ENCODE assay signal across 1 cellular context in the genomic region with DNA sequence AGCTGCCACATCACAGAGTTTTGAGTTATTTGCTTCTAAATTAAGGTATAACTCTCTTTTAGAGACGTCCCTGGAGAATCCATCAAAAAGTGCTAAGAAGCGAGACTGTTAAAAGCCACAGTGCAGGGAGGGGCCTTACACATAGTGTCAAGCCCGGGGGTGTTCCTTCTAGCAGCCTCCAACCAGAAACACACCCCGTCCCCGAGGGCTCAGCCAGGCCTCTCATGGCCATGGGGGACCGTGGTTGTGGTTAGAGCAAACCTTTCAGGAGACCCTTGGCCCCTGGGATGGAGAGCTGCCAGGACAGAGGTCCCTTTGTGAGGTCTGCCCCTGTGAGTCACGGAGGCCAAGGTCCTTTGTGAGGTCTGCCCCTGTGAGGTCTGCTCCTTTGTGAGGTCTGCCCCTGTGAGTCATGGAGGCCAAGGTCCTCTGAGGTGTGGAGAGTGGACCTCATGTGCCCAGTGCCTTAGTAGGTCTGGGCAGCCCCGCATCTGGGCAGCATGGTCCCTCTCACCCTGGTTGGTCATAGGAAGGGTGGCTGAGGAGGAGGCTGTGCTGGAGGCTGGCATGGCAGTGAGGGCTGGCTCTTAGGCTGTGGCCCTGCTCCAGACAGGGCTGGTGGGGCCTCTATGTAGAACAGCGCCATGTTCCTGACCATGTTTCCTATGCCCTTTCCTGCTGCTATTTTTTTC.
TF ChIP-seq lines count a peak whose summit lies in the region.

No MANE protein-coding gene starts in this region.

TF ChIP-seq in HepG2, 621 proteins besides CTCF, POLR2A, EP300 and RAD21 (continued from another document and continues in another):
- TF ChIP-seq, protein P1, sequence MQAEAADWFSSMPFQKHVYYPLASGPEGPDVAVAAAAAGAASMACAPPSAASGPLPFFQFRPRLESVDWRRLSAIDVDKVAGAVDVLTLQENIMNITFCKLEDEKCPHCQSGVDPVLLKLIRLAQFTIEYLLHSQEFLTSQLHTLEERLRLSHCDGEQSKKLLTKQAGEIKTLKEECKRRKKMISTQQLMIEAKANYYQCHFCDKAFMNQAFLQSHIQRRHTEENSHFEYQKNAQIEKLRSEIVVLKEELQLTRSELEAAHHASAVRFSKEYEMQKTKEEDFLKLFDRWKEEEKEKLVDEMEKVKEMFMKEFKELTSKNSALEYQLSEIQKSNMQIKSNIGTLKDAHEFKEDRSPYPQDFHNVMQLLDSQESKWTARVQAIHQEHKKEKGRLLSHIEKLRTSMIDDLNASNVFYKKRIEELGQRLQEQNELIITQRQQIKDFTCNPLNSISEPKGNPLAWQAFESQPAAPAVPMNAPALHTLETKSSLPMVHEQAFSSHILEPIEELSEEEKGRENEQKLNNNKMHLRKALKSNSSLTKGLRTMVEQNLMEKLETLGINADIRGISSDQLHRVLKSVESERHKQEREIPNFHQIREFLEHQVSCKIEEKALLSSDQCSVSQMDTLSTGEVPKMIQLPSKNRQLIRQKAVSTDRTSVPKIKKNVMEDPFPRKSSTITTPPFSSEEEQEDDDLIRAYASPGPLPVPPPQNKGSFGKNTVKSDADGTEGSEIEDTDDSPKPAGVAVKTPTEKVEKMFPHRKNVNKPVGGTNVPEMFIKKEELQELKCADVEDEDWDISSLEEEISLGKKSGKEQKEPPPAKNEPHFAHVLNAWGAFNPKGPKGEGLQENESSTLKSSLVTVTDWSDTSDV (CRISPR knock-in tag; IDR thresholded peaks at IDR 0.05), result no peak
- TF ChIP-seq PRMT3 (CRISPR knock-in tag; IDR thresholded peaks at IDR 0.05; ENCODE audit: borderline replicate concordance, low read depth), result no peak
- TF ChIP-seq, protein P2, sequence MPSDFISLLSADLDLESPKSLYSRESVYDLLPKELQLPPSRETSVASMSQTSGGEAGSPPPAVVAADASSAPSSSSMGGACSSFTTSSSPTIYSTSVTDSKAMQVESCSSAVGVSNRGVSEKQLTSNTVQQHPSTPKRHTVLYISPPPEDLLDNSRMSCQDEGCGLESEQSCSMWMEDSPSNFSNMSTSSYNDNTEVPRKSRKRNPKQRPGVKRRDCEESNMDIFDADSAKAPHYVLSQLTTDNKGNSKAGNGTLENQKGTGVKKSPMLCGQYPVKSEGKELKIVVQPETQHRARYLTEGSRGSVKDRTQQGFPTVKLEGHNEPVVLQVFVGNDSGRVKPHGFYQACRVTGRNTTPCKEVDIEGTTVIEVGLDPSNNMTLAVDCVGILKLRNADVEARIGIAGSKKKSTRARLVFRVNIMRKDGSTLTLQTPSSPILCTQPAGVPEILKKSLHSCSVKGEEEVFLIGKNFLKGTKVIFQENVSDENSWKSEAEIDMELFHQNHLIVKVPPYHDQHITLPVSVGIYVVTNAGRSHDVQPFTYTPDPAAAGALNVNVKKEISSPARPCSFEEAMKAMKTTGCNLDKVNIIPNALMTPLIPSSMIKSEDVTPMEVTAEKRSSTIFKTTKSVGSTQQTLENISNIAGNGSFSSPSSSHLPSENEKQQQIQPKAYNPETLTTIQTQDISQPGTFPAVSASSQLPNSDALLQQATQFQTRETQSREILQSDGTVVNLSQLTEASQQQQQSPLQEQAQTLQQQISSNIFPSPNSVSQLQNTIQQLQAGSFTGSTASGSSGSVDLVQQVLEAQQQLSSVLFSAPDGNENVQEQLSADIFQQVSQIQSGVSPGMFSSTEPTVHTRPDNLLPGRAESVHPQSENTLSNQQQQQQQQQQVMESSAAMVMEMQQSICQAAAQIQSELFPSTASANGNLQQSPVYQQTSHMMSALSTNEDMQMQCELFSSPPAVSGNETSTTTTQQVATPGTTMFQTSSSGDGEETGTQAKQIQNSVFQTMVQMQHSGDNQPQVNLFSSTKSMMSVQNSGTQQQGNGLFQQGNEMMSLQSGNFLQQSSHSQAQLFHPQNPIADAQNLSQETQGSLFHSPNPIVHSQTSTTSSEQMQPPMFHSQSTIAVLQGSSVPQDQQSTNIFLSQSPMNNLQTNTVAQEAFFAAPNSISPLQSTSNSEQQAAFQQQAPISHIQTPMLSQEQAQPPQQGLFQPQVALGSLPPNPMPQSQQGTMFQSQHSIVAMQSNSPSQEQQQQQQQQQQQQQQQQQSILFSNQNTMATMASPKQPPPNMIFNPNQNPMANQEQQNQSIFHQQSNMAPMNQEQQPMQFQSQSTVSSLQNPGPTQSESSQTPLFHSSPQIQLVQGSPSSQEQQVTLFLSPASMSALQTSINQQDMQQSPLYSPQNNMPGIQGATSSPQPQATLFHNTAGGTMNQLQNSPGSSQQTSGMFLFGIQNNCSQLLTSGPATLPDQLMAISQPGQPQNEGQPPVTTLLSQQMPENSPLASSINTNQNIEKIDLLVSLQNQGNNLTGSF (CRISPR knock-in tag; IDR thresholded peaks at IDR 0.05), result no peak
- no peak for TF ChIP-seq ZNF468 (CRISPR knock-in tag; IDR thresholded peaks at IDR 0.05)
- no peak for TF ChIP-seq TAF15 (IDR thresholded peaks at IDR 0.05; ENCODE audit: low read depth, low read length, poor library complexity, severe bottlenecking)
- TF ChIP-seq HNRNPH1 (optimal IDR thresholded peaks at IDR 0.05; ENCODE audit: low read depth, low read length), result no peak
- no peak for TF ChIP-seq ZFP36 (IDR thresholded peaks at IDR 0.05; ENCODE audit: borderline replicate concordance, low read depth, low read length, partially characterized antibody)
- TF ChIP-seq ZNF326 (CRISPR knock-in tag; IDR thresholded peaks at IDR 0.05; ENCODE audit: borderline replicate concordance), result no peak
- TF ChIP-seq ZNF816 (CRISPR knock-in tag; IDR thresholded peaks at IDR 0.05; ENCODE audit: borderline replicate concordance), result no peak
- TF ChIP-seq ZFP62 (CRISPR knock-in tag; IDR thresholded peaks at IDR 0.05), result no peak
- TF ChIP-seq CCDC6 (CRISPR knock-in tag; IDR thresholded peaks at IDR 0.05), result no peak
- TF ChIP-seq, protein P3, sequence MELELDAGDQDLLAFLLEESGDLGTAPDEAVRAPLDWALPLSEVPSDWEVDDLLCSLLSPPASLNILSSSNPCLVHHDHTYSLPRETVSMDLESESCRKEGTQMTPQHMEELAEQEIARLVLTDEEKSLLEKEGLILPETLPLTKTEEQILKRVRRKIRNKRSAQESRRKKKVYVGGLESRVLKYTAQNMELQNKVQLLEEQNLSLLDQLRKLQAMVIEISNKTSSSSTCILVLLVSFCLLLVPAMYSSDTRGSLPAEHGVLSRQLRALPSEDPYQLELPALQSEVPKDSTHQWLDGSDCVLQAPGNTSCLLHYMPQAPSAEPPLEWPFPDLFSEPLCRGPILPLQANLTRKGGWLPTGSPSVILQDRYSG (CRISPR knock-in tag; IDR thresholded peaks at IDR 0.05), result no peak
- TF ChIP-seq ZNF547 (CRISPR knock-in tag; IDR thresholded peaks at IDR 0.05), result no peak; the same call in 1 of the 2 replicates
- no peak for TF ChIP-seq KLF12 (CRISPR knock-in tag; IDR thresholded peaks at IDR 0.05; ENCODE audit: borderline replicate concordance)
- TF ChIP-seq ASH2L (IDR thresholded peaks at IDR 0.05; ENCODE audit: insufficient read length, low read depth, low read length), result peak; percentile 79
- no peak for TF ChIP-seq DNMT3B (CRISPR knock-in tag; conservative IDR thresholded peaks at IDR 0.05)
- peak; percentile 96 for TF ChIP-seq CBFB (CRISPR knock-in tag; IDR thresholded peaks at IDR 0.05)
- TF ChIP-seq GZF1 (CRISPR knock-in tag; IDR thresholded peaks at IDR 0.05), result no peak
- TF ChIP-seq, protein P4, sequence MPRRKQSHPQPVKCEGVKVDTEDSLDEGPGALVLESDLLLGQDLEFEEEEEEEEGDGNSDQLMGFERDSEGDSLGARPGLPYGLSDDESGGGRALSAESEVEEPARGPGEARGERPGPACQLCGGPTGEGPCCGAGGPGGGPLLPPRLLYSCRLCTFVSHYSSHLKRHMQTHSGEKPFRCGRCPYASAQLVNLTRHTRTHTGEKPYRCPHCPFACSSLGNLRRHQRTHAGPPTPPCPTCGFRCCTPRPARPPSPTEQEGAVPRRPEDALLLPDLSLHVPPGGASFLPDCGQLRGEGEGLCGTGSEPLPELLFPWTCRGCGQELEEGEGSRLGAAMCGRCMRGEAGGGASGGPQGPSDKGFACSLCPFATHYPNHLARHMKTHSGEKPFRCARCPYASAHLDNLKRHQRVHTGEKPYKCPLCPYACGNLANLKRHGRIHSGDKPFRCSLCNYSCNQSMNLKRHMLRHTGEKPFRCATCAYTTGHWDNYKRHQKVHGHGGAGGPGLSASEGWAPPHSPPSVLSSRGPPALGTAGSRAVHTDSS (CRISPR knock-in tag; conservative IDR thresholded peaks at IDR 0.05), result no peak
- TF ChIP-seq, protein P5, sequence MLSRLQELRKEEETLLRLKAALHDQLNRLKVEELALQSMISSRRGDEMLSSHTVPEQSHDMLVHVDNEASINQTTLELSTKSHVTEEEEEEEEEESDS (CRISPR knock-in tag; IDR thresholded peaks at IDR 0.05; ENCODE audit: borderline replicate concordance), result no peak
- no peak for TF ChIP-seq SOX6 (IDR thresholded peaks at IDR 0.05)
- TF ChIP-seq SOX6 (CRISPR knock-in tag; IDR thresholded peaks at IDR 0.05), result peak; percentile 98
- TF ChIP-seq, protein P6, sequence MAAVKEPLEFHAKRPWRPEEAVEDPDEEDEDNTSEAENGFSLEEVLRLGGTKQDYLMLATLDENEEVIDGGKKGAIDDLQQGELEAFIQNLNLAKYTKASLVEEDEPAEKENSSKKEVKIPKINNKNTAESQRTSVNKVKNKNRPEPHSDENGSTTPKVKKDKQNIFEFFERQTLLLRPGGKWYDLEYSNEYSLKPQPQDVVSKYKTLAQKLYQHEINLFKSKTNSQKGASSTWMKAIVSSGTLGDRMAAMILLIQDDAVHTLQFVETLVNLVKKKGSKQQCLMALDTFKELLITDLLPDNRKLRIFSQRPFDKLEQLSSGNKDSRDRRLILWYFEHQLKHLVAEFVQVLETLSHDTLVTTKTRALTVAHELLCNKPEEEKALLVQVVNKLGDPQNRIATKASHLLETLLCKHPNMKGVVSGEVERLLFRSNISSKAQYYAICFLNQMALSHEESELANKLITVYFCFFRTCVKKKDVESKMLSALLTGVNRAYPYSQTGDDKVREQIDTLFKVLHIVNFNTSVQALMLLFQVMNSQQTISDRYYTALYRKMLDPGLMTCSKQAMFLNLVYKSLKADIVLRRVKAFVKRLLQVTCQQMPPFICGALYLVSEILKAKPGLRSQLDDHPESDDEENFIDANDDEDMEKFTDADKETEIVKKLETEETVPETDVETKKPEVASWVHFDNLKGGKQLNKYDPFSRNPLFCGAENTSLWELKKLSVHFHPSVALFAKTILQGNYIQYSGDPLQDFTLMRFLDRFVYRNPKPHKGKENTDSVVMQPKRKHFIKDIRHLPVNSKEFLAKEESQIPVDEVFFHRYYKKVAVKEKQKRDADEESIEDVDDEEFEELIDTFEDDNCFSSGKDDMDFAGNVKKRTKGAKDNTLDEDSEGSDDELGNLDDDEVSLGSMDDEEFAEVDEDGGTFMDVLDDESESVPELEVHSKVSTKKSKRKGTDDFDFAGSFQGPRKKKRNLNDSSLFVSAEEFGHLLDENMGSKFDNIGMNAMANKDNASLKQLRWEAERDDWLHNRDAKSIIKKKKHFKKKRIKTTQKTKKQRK (IDR thresholded peaks at IDR 0.05; ENCODE audit: low read length), result no peak
- peak; percentile 98 for TF ChIP-seq MTA1 (CRISPR knock-in tag; IDR thresholded peaks at IDR 0.05; ENCODE audit: borderline replicate concordance)
- no peak for TF ChIP-seq NONO (IDR thresholded peaks at IDR 0.05)
- TF ChIP-seq NONO (CRISPR knock-in tag; conservative IDR thresholded peaks at IDR 0.05), result peak; percentile 75
- no peak for TF ChIP-seq HNRNPK (IDR thresholded peaks at IDR 0.05; ENCODE audit: low read depth, low read length, poor library complexity, severe bottlenecking)
- TF ChIP-seq ZNF567 (CRISPR knock-in tag; IDR thresholded peaks at IDR 0.05; ENCODE audit: borderline replicate concordance), result no peak
- TF ChIP-seq, protein P7, sequence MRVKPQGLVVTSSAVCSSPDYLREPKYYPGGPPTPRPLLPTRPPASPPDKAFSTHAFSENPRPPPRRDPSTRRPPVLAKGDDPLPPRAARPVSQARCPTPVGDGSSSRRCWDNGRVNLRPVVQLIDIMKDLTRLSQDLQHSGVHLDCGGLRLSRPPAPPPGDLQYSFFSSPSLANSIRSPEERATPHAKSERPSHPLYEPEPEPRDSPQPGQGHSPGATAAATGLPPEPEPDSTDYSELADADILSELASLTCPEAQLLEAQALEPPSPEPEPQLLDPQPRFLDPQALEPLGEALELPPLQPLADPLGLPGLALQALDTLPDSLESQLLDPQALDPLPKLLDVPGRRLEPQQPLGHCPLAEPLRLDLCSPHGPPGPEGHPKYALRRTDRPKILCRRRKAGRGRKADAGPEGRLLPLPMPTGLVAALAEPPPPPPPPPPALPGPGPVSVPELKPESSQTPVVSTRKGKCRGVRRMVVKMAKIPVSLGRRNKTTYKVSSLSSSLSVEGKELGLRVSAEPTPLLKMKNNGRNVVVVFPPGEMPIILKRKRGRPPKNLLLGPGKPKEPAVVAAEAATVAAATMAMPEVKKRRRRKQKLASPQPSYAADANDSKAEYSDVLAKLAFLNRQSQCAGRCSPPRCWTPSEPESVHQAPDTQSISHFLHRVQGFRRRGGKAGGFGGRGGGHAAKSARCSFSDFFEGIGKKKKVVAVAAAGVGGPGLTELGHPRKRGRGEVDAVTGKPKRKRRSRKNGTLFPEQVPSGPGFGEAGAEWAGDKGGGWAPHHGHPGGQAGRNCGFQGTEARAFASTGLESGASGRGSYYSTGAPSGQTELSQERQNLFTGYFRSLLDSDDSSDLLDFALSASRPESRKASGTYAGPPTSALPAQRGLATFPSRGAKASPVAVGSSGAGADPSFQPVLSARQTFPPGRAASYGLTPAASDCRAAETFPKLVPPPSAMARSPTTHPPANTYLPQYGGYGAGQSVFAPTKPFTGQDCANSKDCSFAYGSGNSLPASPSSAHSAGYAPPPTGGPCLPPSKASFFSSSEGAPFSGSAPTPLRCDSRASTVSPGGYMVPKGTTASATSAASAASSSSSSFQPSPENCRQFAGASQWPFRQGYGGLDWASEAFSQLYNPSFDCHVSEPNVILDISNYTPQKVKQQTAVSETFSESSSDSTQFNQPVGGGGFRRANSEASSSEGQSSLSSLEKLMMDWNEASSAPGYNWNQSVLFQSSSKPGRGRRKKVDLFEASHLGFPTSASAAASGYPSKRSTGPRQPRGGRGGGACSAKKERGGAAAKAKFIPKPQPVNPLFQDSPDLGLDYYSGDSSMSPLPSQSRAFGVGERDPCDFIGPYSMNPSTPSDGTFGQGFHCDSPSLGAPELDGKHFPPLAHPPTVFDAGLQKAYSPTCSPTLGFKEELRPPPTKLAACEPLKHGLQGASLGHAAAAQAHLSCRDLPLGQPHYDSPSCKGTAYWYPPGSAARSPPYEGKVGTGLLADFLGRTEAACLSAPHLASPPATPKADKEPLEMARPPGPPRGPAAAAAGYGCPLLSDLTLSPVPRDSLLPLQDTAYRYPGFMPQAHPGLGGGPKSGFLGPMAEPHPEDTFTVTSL (CRISPR knock-in tag; IDR thresholded peaks at IDR 0.05; ENCODE audit: borderline replicate concordance), result no peak; the same call in 1 of the 2 replicates
- TF ChIP-seq ZNF260 (CRISPR knock-in tag; IDR thresholded peaks at IDR 0.05; ENCODE audit: borderline replicate concordance, low read depth), result no peak
- peak; percentile 98 for TF ChIP-seq ZBTB7B (CRISPR knock-in tag; IDR thresholded peaks at IDR 0.05)
- peak; percentile 50; the same call in 1 of the 2 replicates for TF ChIP-seq ZNF337 (CRISPR knock-in tag; IDR thresholded peaks at IDR 0.05; ENCODE audit: borderline replicate concordance, low read depth)
- TF ChIP-seq, protein P8, sequence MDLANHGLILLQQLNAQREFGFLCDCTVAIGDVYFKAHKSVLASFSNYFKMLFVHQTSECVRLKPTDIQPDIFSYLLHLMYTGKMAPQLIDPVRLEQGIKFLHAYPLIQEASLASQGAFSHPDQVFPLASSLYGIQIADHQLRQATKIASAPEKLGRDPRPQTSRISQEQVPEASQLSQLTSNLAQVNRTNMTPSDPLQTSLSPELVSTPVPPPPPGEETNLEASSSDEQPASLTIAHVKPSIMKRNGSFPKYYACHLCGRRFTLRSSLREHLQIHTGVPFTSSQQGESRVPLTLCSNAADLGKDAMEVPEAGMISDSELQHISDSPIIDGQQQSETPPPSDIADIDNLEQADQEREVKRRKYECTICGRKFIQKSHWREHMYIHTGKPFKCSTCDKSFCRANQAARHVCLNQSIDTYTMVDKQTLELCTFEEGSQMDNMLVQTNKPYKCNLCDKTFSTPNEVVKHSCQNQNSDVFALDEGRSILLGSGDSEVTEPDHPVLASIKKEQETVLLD (CRISPR knock-in tag; IDR thresholded peaks at IDR 0.05; ENCODE audit: low read depth), result no peak
- no peak for TF ChIP-seq KDM4B (CRISPR knock-in tag; IDR thresholded peaks at IDR 0.05)
- no peak; the same call in 1 of the 2 replicates for TF ChIP-seq GATA4 (IDR thresholded peaks at IDR 0.05; ENCODE audit: borderline replicate concordance, low read depth)
